ENCODE assay signal across 8 cellular contexts in the genomic region with DNA sequence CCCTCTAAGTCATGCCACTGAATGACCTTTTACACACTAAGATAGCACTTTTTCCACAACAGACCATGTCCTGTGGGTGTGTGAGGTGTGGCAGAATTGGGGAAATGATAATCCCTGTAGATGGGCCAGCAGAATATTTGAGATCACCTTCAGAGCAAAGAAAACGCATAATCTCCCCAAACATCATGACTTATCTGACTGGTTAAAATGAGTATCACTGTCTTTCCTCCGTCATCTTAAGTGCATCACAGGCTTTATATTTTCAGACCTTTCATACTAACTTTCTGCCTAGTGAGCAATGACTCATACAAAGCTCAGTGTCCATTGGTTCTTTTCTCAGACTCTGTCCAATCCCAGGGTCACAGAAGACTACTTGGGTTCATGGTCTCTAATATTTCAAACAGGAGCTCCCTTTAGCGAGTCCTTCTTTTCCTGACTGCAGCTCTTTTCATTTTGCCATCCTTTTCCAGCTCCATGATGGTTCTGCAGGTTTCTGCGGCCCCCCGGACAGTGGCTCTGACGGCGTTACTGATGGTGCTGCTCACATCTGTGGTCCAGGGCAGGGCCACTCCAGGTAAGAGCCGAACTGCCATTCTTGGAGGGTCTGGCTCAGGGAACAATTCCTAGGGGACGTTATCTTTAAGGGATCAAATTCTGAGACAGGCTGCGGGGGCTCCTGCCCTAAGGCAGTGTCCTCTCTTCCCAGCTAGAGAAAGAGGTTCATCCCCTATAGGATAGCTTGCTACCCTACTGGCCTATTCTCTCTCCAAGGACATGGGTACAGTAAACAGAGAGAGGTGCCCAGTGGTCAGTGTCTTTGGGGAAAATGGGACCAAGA. TPM values are rescaled to one million over a fixed set of nuclear protein-coding genes. Genes with fewer than 3 reads are reported as not detected.
DNase-seq lines count a peak whose midpoint lies in the region; ATAC-seq and TF ChIP-seq lines count a peak whose summit lies in the region.

A gene (plus strand): TSS at position 423 of the 838 bp plus-strand sequence. CDS start 52 bp downstream, at position 475.

- no peaks in the 10 kb centered on the region for H3K27me3 ChIP-seq in KMS-11 (ENCODE audit: insufficient read depth, low read depth)
- no peaks in the 10 kb centered on the region for H3K27me3 ChIP-seq in parathyroid adenoma (ENCODE audit: control insufficient read depth, insufficient read depth, low read length)

- H3K9ac ChIP-seq in KMS-11: no peak within 1 kb of the TSS; the same call in 1 of the 2 replicates
- no peak within 1 kb of the TSS for H3K9ac ChIP-seq in parathyroid adenoma

- TF ChIP-seq CTCF in KMS-11 (conservative IDR thresholded peaks at IDR 0.05; ENCODE audit: low read depth, low read length) (no peak), fibroblast of villous mesenchyme (IDR thresholded peaks at IDR 0.05; ENCODE audit: insufficient read depth, low read depth, low read length) (no peak), parathyroid adenoma (IDR thresholded peaks at IDR 0.05) (no peak)

- H3K36me3 Mint-ChIP-seq in activated CD4-positive, alpha-beta T cell treated with anti-CD3 and anti-CD28 coated beads, Interleukin-2, amount 10 ng/mL, durations not matched to agents 7 days and 5 days (ENCODE audit: low read depth): no peaks in the 10 kb centered on the region
- no peaks in the 10 kb centered on the region for H3K36me3 Mint-ChIP-seq in activated T-cell treated with anti-CD3 and anti-CD28 coated beads, Interleukin-2, amount 50 U/mL, for 24 hours (ENCODE audit: low read depth)

- no peaks in the 10 kb centered on the region for H3K9me3 Mint-ChIP-seq in activated CD4-positive, alpha-beta T cell treated with anti-CD3 and anti-CD28 coated beads, Interleukin-2, amount 10 ng/mL, durations not matched to agents 7 days and 5 days
- H3K9me3 Mint-ChIP-seq in activated T-cell treated with anti-CD3 and anti-CD28 coated beads, Interleukin-2, amount 50 U/mL, for 24 hours: no peaks in the 10 kb centered on the region

- peaks cover 5% of the 10 kb centered on the region for H3K27me3 Mint-ChIP-seq in activated CD4-positive, alpha-beta T cell treated with anti-CD3 and anti-CD28 coated beads, Interleukin-2, amount 10 ng/mL, durations not matched to agents 7 days and 5 days
- H3K27me3 Mint-ChIP-seq in activated T-cell treated with anti-CD3 and anti-CD28 coated beads, Interleukin-2, amount 50 U/mL, for 24 hours: no peaks in the 10 kb centered on the region

- peak within 1 kb of the TSS; percentile 68 for H3K27ac Mint-ChIP-seq in activated CD4-positive, alpha-beta T cell treated with anti-CD3 and anti-CD28 coated beads, Interleukin-2, amount 10 ng/mL, durations not matched to agents 7 days and 5 days
- peak within 1 kb of the TSS; percentile 65 for H3K27ac Mint-ChIP-seq in activated T-cell treated with anti-CD3 and anti-CD28 coated beads, Interleukin-2, amount 50 U/mL, for 24 hours

- H3K36me3 ChIP-seq in KMS-11 (ENCODE audit: insufficient read depth) (no peaks in the 10 kb centered on the region), parathyroid adenoma (ENCODE audit: control insufficient read depth, insufficient read depth, low read length) (no peaks in the 10 kb centered on the region)

- H2AFZ ChIP-seq in KMS-11 (ENCODE audit: low read depth) (peak within 1 kb of the TSS; percentile 66; the same call in 1 of the 2 replicates), parathyroid adenoma (peak within 1 kb of the TSS; percentile 22)

- H3K4me2 ChIP-seq in KMS-11 (peak within 1 kb of the TSS; percentile 9), parathyroid adenoma (ENCODE audit: low read length) (no peak within 1 kb of the TSS)

- peak; percentile 64 for ATAC-seq in GM21825 (IDR thresholded peaks at IDR 0.05; ENCODE audit: unreplicated experiment)

- DNase-seq in activated CD4-positive, alpha-beta T cell treated with anti-CD3 and anti-CD28 coated beads, Interleukin-2, amount 10 ng/mL, durations not matched to agents 7 days and 5 days: peak; percentile 57
- no peak for DNase-seq in activated CD4-positive, alpha-beta T cell treated with anti-CD3 and anti-CD28 coated beads, Interleukin-2, amount 50 U/mL, for 4 hours
- DNase-seq in activated T-cell treated with anti-CD3 and anti-CD28 coated beads, Interleukin-2, amount 50 U/mL, for 24 hours: peak; percentile 60
- DNase-seq in fibroblast of villous mesenchyme (ENCODE audit: low read depth) (peak; percentile 67), NCI-H1092 (lab: John Stamatoyannopoulos, UW) (no peak)

- H4K20me1 ChIP-seq in KMS-11 (ENCODE audit: insufficient read depth): no peaks in the 10 kb centered on the region

- peak within 1 kb of the TSS; percentile 72 for H3K4me3 Mint-ChIP-seq in activated CD4-positive, alpha-beta T cell treated with anti-CD3 and anti-CD28 coated beads, Interleukin-2, amount 10 ng/mL, durations not matched to agents 7 days and 5 days
- H3K4me3 Mint-ChIP-seq in activated T-cell treated with anti-CD3 and anti-CD28 coated beads, Interleukin-2, amount 50 U/mL, for 24 hours: peak within 1 kb of the TSS; percentile 76

- POLR2A ChIA-PET in activated CD4-positive, alpha-beta T cell treated with anti-CD3 and anti-CD28 coated beads, Interleukin-2, amount 10 ng/mL, durations not matched to agents 7 days and 5 days (lab: Charles Lee): no interaction called here

- CTCF ChIA-PET in activated CD4-positive, alpha-beta T cell treated with anti-CD3 and anti-CD28 coated beads, Interleukin-2, amount 10 ng/mL, durations not matched to agents 7 days and 5 days (lab: Charles Lee): interaction anchor here (0.5 to 1.1 kb wide), 5 partner anchors 9 to 85 kb away, joined by 3 to 4 read pairs (median 4); no protein-coding TSS in a partner anchor

- H3K9me3 ChIP-seq in parathyroid adenoma (ENCODE audit: control insufficient read depth, low read length): no peaks in the 10 kb centered on the region

- H3K4me1 Mint-ChIP-seq in activated CD4-positive, alpha-beta T cell treated with anti-CD3 and anti-CD28 coated beads, Interleukin-2, amount 10 ng/mL, durations not matched to agents 7 days and 5 days: peaks cover 43% of the 10 kb centered on the region
- H3K4me1 Mint-ChIP-seq in activated T-cell treated with anti-CD3 and anti-CD28 coated beads, Interleukin-2, amount 50 U/mL, for 24 hours (ENCODE audit: low read depth): peaks cover 52% of the 10 kb centered on the region

- no peaks in the 10 kb centered on the region for H3K79me2 ChIP-seq in KMS-11 (ENCODE audit: insufficient read depth, low read depth)
- H3K79me2 ChIP-seq in parathyroid adenoma: no peaks in the 10 kb centered on the region

- H3K4me1 ChIP-seq in KMS-11 (ENCODE audit: low read depth, poor library complexity, severe bottlenecking) (peaks cover 23% of the 10 kb centered on the region), parathyroid adenoma (peaks cover 5% of the 10 kb centered on the region)

- H3K27ac ChIP-seq in KMS-11 (0 out of 2 replicates have a peak within 1 kb of the TSS, but pooled peaks have one; percentile 29), parathyroid adenoma (peak within 1 kb of the TSS; percentile 66)

- H3K4me3 ChIP-seq in KMS-11 (IDR thresholded peaks at IDR 0.05; ENCODE audit: insufficient read depth, low read depth, low read length) (no peak within 1 kb of the TSS), fibroblast of villous mesenchyme (ENCODE audit: low read depth, low read length) (no peak within 1 kb of the TSS), parathyroid adenoma (ENCODE audit: low read depth, low read length) (peak within 1 kb of the TSS; percentile 43)

RNA-seq across cellular contexts. Expression of the gene that starts here (rescaled TPM):
- 10 to 100 TPM; 24.7 to 26.2 TPM for total RNA-seq in activated CD4-positive, alpha-beta T cell treated with anti-CD3 and anti-CD28 coated beads, Interleukin-2, amount 10 ng/mL, durations not matched to agents 7 days and 5 days
- 5.5 and 9.1 TPM in 2 replicates for total RNA-seq in fibroblast of villous mesenchyme

Comparison
In these comparisons a context has a peak if more than half of its experiments do, and no peak if none do; other contexts are left out.
1. DNase-seq: peak in activated CD4-positive, alpha-beta T cell treated with anti-CD3 and anti-CD28 coated beads, Interleukin-2, amount 10 ng/mL, durations not matched to agents 7 days and 5 days (single experiment), activated T-cell treated with anti-CD3 and anti-CD28 coated beads, Interleukin-2, amount 50 U/mL, for 24 hours (single experiment) and fibroblast of villous mesenchyme (single experiment); none in activated CD4-positive, alpha-beta T cell treated with anti-CD3 and anti-CD28 coated beads, Interleukin-2, amount 50 U/mL, for 4 hours (0 of 2) and NCI-H1092 (single experiment).